In genomic region chr12:69199976-69200375, GRCh38 we compare ENCODE assay signal across 1 cellular context.
TF ChIP-seq lines count a peak whose summit lies in the region.

No MANE protein-coding gene starts in this region.

TF ChIP-seq in HCT116, 20 proteins besides CTCF, POLR2A, EP300 and RAD21:
- peak; percentile 41; the same call in 1 of the 2 replicates for TF ChIP-seq CBX3 (IDR thresholded peaks at IDR 0.05; ENCODE audit: low read depth)
